17 cellular contexts compared by ENCODE assay signal in genomic region chr11:8905528-8906165, GRCh38. TPM values are rescaled to one million over a fixed set of nuclear protein-coding genes. Genes with fewer than 3 reads are reported as not detected.
DNase-seq lines count a peak whose midpoint lies in the region; ATAC-seq and TF ChIP-seq lines count a peak whose summit lies in the region.
"Had no signal": no experiment of that assay in that cellular context is flagged by ENCODE, and none has a peak within 500 bp of the region (broad histone marks: within the 10 kb centered on the region; RNA-seq: fewer than 3 reads in every experiment).

No MANE protein-coding gene starts in this region.

- H3K9me3 ChIP-seq in Caco-2, result peaks cover 7% of the 10 kb centered on the region
- H3K9me3 ChIP-seq: ascending aorta had no signal

- BruUV-seq in Caco-2 (replicated peaks; lab: Mats Ljungman, UMichigan), result no TSS peak

- H3K4me3 ChIP-seq in choroid plexus epithelial cell (ENCODE audit: low read depth, low read length), result no peak overlapping the region
- no peak overlapping the region for H3K4me3 ChIP-seq in Caco-2 (ENCODE audit: low read depth, low read length)
- H3K4me3 ChIP-seq: ascending aorta had no signal

- intact Hi-C loops in posterior cingulate gyrus (cut with DNase I), result no loop called here
- intact Hi-C loops in Caco-2 (cut with micrococcal nuclease; ENCODE audit: unreplicated experiment), result no loop called here

- POLR2A ChIA-PET in Caco-2 (lab: Charles Lee), result no interaction called here

- no peaks in the 10 kb centered on the region for H3K36me3 ChIP-seq in Caco-2 (ENCODE audit: control insufficient read depth, insufficient read depth, low read length)
- H3K36me3 ChIP-seq: ascending aorta had no signal

- H3K4me3 Mint-ChIP-seq in stimulated activated naive CD8-positive, alpha-beta T cell treated with anti-CD3 and anti-CD28 coated beads, Interleukin-15, amount 100 ng/mL, for 72 hours, result no peak overlapping the region
- no peak overlapping the region for H3K4me3 Mint-ChIP-seq in Caco-2 (ENCODE audit: unreplicated experiment)
- H3K4me3 Mint-ChIP-seq: activated T-cell treated with anti-CD3 and anti-CD28 coated beads, Interleukin-2, amount 50 U/mL, for 4 hours; endodermal cell had no signal

- DNase-seq in EL (peak; percentile 87), NCI-H226 (peak; percentile 70), choroid plexus epithelial cell (ENCODE audit: low read depth) (peak; percentile 91), myocyte (ENCODE audit: low read depth) (peak; percentile 64), DMS 273 treated with DMSO at 0.1 percent for 48 hours (lab: John Stamatoyannopoulos, UW) (no peak), posterior cingulate gyrus (no peak), Caco-2 (no peak)
- DNase-seq in stimulated activated naive CD8-positive, alpha-beta T cell treated with anti-CD3 and anti-CD28 coated beads, Interleukin-15, amount 100 ng/mL, for 72 hours, result no peak
- DNase-seq: activated CD4-positive, CD25-positive, alpha-beta regulatory T cell treated with anti-CD3 and anti-CD28 coated beads, Interleukin-2, amount 50 U/mL, for 72 hours; activated T-cell treated with anti-CD3 and anti-CD28 coated beads, Interleukin-2, amount 50 U/mL, for 4 hours; endodermal cell; NCI-H2171; stimulated activated CD4-positive, alpha-beta T cell treated with anti-CD3 and anti-CD28 coated beads, Interleukin-4, amount 100 ng/mL, for 4 hours; stimulated activated naive CD4-positive, alpha-beta T cell treated with Interleukin-2 at 50 U/mL for 16 hours had no signal

- H3K4me1 Mint-ChIP-seq in stimulated activated naive CD8-positive, alpha-beta T cell treated with anti-CD3 and anti-CD28 coated beads, Interleukin-15, amount 100 ng/mL, for 72 hours, result peaks cover 32% of the 10 kb centered on the region
- H3K4me1 Mint-ChIP-seq in Caco-2 (ENCODE audit: low read depth, unreplicated experiment), result peaks cover 8% of the 10 kb centered on the region

- H3K27me3 ChIP-seq in Caco-2 (replicated peaks; ENCODE audit: control insufficient read depth, insufficient read depth, low read length), result no peaks in the 10 kb centered on the region
- H3K27me3 ChIP-seq: ascending aorta had no signal

- CTCF ChIA-PET in Caco-2 (lab: Charles Lee), result no interaction called here

- ATAC-seq in stimulated activated naive CD8-positive, alpha-beta T cell treated with anti-CD3 and anti-CD28 coated beads, Interleukin-15, amount 100 ng/mL, for 72 hours, result no peak

- peaks cover 8% of the 10 kb centered on the region for H3K27me3 Mint-ChIP-seq in stimulated activated naive CD8-positive, alpha-beta T cell treated with anti-CD3 and anti-CD28 coated beads, Interleukin-15, amount 100 ng/mL, for 72 hours
- H3K27me3 Mint-ChIP-seq in Caco-2 (ENCODE audit: insufficient read depth, unreplicated experiment), result peaks cover 9% of the 10 kb centered on the region

- TF ChIP-seq CTCF in choroid plexus epithelial cell (conservative IDR thresholded peaks at IDR 0.05; ENCODE audit: low read depth, low read length) (no peak), Caco-2 (IDR thresholded peaks at IDR 0.05; ENCODE audit: insufficient read depth in 1 of 2, low read depth in 1 of 2, low read length in 1 of 2, severe bottlenecking in 1 of 2, unreplicated experiment in 1 of 2) (no peak)

- peaks cover 4 to 7% of the 10 kb centered on the region in 2 donors for H3K9me3 Mint-ChIP-seq in stimulated activated naive CD8-positive, alpha-beta T cell treated with anti-CD3 and anti-CD28 coated beads, Interleukin-15, amount 100 ng/mL, for 72 hours
- no peaks in the 10 kb centered on the region for H3K9me3 Mint-ChIP-seq in Caco-2 (ENCODE audit: unreplicated experiment)

- H3K27ac Mint-ChIP-seq in stimulated activated naive CD8-positive, alpha-beta T cell treated with anti-CD3 and anti-CD28 coated beads, Interleukin-15, amount 100 ng/mL, for 72 hours, result no peak overlapping the region
- no peak overlapping the region for H3K27ac Mint-ChIP-seq in Caco-2 (ENCODE audit: unreplicated experiment)
- H3K27ac Mint-ChIP-seq: endodermal cell, progenitor cell of endocrine pancreas had no signal

- H3K36me3 Mint-ChIP-seq in Caco-2 (ENCODE audit: insufficient read depth, unreplicated experiment), result peaks cover 6% of the 10 kb centered on the region

- H3K4me1 ChIP-seq in Caco-2, result no peaks in the 10 kb centered on the region

RNA-seq across cellular contexts. Expression of gene AKIP1, which starts 5.3 kb away (rescaled TPM):
- 95.3 and 95.5 TPM in 2 replicates for total RNA-seq in myocyte
- polyA plus RNA-seq in myocyte (2012), result 104 TPM
- total RNA-seq in Caco-2 (2022), result 28.7 and 32.6 TPM in 2 replicates

RNA-seq across cellular contexts. Expression of gene C11orf16, which starts 27.1 kb away (rescaled TPM):
- total RNA-seq in myocyte (not detected in 2 replicates), Caco-2 (2022) (not detected in 2 replicates)
- polyA plus RNA-seq in myocyte (2012), result 0.13 TPM
- total RNA-seq: activated T-cell treated with anti-CD3 and anti-CD28 coated beads, Interleukin-2, amount 50 U/mL, for 4 hours; ascending aorta; endodermal cell; mononuclear cell; progenitor cell of endocrine pancreas had no signal

RNA-seq across cellular contexts. Expression of gene ASCL3, which starts 37.2 kb away (rescaled TPM):
- total RNA-seq in myocyte (not detected in 2 replicates), Caco-2 (2022) (not detected in 2 replicates)
- polyA plus RNA-seq in myocyte (2012), result not detected
- total RNA-seq: activated T-cell treated with anti-CD3 and anti-CD28 coated beads, Interleukin-2, amount 50 U/mL, for 4 hours; ascending aorta; endodermal cell; mononuclear cell; progenitor cell of endocrine pancreas had no signal

RNA-seq across cellular contexts. Expression of gene TMEM9B, which starts 58.6 kb away (rescaled TPM):
- 62.2 and 71.9 TPM in 2 replicates for total RNA-seq in myocyte
- polyA plus RNA-seq in myocyte (2012), result 74.5 TPM
- total RNA-seq in Caco-2 (2022), result 26.0 and 29.6 TPM in 2 replicates

Comparison
In these comparisons a context has a peak if more than half of its experiments do, and no peak if none do; other contexts are left out.
1. DNase-seq: peak in EL (single experiment), NCI-H226 (single experiment), choroid plexus epithelial cell (single experiment) and myocyte (single experiment); none in stimulated activated naive CD8-positive, alpha-beta T cell treated with anti-CD3 and anti-CD28 coated beads, Interleukin-15, amount 100 ng/mL, for 72 hours (0 of 2), DMS 273 treated with DMSO at 0.1 percent for 48 hours (single experiment), posterior cingulate gyrus (0 of 10) and Caco-2 (0 of 2).